Comparison of ENCODE assay signal across 8 cellular contexts in the genomic region with DNA sequence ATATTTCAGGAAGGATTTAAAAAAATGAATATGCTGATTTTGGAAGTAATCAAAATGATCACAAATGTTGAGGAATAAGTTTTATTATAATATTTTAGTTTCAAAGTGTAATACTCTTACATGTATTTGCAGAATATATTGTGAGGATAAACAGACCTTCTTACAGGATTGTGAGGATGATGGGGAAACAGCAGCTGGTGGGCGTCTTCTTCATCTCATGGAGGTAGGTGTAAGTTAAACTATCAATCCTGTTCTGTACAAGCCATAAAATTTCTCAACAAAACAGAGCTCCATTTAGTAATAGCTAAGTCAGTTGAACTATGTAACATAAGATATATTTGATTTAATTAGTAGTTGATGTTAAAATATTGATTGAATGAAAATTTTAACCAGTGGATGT. TPM values are rescaled to one million over a fixed set of nuclear protein-coding genes. Genes with fewer than 3 reads are reported as not detected.
"Had no signal": no experiment of that assay in that cellular context is flagged by ENCODE, and none has a peak within 500 bp of the region (broad histone marks: within the 10 kb centered on the region; RNA-seq: fewer than 3 reads in every experiment).

No MANE protein-coding gene starts in this region.

- H3K4me1 Mint-ChIP-seq: GM23338, H9 had no signal

- H3K27ac ChIP-seq: HL-60 had no signal

- ATAC-seq: GM23338, HepG2 had no signal

- H3K27ac Mint-ChIP-seq: GM23338, H9, IgD-negative memory B cell had no signal

- DNase-seq: H9, HCEC 1CT had no signal

- H3K9me3 Mint-ChIP-seq: GM23338, H9 had no signal

- H3K27me3 Mint-ChIP-seq: IgD-negative memory B cell had no signal

- H3K4me3 Mint-ChIP-seq: GM23338, H9 had no signal

RNA-seq across cellular contexts. Expression of a gene that starts 12.5 kb away (rescaled TPM):
- total RNA-seq: H1, H9, HepG2, HT1080 had no signal
